9 cellular contexts compared by ENCODE assay signal in genomic region chr12:57890191-57891120, GRCh38. TPM values are rescaled to one million over a fixed set of nuclear protein-coding genes. Genes with fewer than 3 reads are reported as not detected.
DNase-seq lines count a peak whose midpoint lies in the region; ATAC-seq and TF ChIP-seq lines count a peak whose summit lies in the region.
"Had no signal": no experiment of that assay in that cellular context is flagged by ENCODE, and none has a peak within 500 bp of the region (broad histone marks: within the 10 kb centered on the region; RNA-seq: fewer than 3 reads in every experiment).

No MANE protein-coding gene starts in this region.

- no peaks in the 10 kb centered on the region for H3K27me3 Mint-ChIP-seq in chondrocyte (ENCODE audit: low read depth)

- H3K36me3 ChIP-seq in mucosa of rectum (ENCODE audit: control insufficient read depth in 2 of 2, insufficient read depth in 2 of 2, low read length in 2 of 2) (no peaks in the 10 kb centered on the region), upper lobe of left lung (no peaks in the 10 kb centered on the region)

- TF ChIP-seq CTCF in chondrocyte (IDR thresholded peaks at IDR 0.05) (no peak), upper lobe of left lung (IDR thresholded peaks at IDR 0.05) (no peak)

- H3K4me3 Mint-ChIP-seq in chondrocyte (ENCODE audit: unreplicated experiment) = no peak overlapping the region

- no peaks in the 10 kb centered on the region for H3K9me3 Mint-ChIP-seq in chondrocyte (ENCODE audit: low read depth)

- no peak for ATAC-seq in upper lobe of left lung (ENCODE audit: low FRiP score in 2 of 2)
- no peak for ATAC-seq in HG03354 (IDR thresholded peaks at IDR 0.05; ENCODE audit: poor library complexity, severe bottlenecking, unreplicated experiment)
- ATAC-seq in GM21381 (IDR thresholded peaks at IDR 0.05; ENCODE audit: unreplicated experiment) = no peak

- DNase-seq in SIG-M5 treated with dmso at 0.1 percent for 504 hours (lab: John Stamatoyannopoulos, UW; ENCODE audit: unreplicated experiment) (peak; percentile 33), SIG-M5 (lab: John Stamatoyannopoulos, UW) (no peak), chondrocyte (ENCODE audit: low spot score) (no peak), upper lobe of left lung (no peak), NCI-H128 (lab: John Stamatoyannopoulos, UW; ENCODE audit: unreplicated experiment) (no peak)
- DNase-seq: effector CD8-positive, alpha-beta T cell had no signal

- H3K4me1 ChIP-seq in mucosa of rectum (ENCODE audit: control insufficient read depth in 2 of 2, insufficient read depth in 2 of 2, low read length in 2 of 2) (peaks cover 62 to 85% of the 10 kb centered on the region in 2 donors), upper lobe of left lung (peaks cover 68 to 87% (median 78%) of the 10 kb centered on the region in 4 donors)

- no peak for TF ChIP-seq POLR2A in upper lobe of left lung (IDR thresholded peaks at IDR 0.05)

- H3K36me3 Mint-ChIP-seq in chondrocyte (ENCODE audit: low read depth) = no peaks in the 10 kb centered on the region

- peak overlapping the region; percentile 96 to 97 for H3K27ac ChIP-seq in mucosa of rectum (ENCODE audit: low read depth in 2 of 2, low read length in 2 of 2)
- H3K27ac ChIP-seq in upper lobe of left lung = peak overlapping the region; percentile 94 to 99 (median 96)

- peaks cover 87% of the 10 kb centered on the region for H3K4me1 Mint-ChIP-seq in chondrocyte (ENCODE audit: low read depth)

- no peaks in the 10 kb centered on the region for H3K9me3 ChIP-seq in mucosa of rectum (ENCODE audit: control insufficient read depth in 2 of 2, low read length in 2 of 2)
- H3K9me3 ChIP-seq in upper lobe of left lung = no peaks in the 10 kb centered on the region

- TF ChIP-seq EP300 in upper lobe of left lung (IDR thresholded peaks at IDR 0.05) = peak in 2 of 4 donors; percentile 76 to 93

- H3K4me3 ChIP-seq in mucosa of rectum (ENCODE audit: low read length in 2 of 2) (no peak overlapping the region), upper lobe of left lung (no peak overlapping the region)

- no peaks in the 10 kb centered on the region for H3K27me3 ChIP-seq in mucosa of rectum (ENCODE audit: control insufficient read depth in 2 of 2, insufficient read depth in 2 of 2, low read length in 2 of 2)
- no peaks in the 10 kb centered on the region for H3K27me3 ChIP-seq in upper lobe of left lung

- WGBS in upper lobe of left lung, 2 donors = 60 to 73% methylated on average over 14 of the region's 14 CpGs

- H3K27ac Mint-ChIP-seq in chondrocyte (ENCODE audit: unreplicated experiment) = peak overlapping the region; percentile 97

- peak overlapping the region; percentile 36 to 60 for H3K9ac ChIP-seq in mucosa of rectum (ENCODE audit: low read depth in 1 of 2, low read length in 2 of 2)

RNA-seq across cellular contexts. Expression of gene CTDSP2, which starts 43.9 kb away (rescaled TPM):
- 113 to 124 TPM (median 123 TPM) in 3 replicates for total RNA-seq in chondrocyte
- total RNA-seq in upper lobe of left lung = 100 to 1,000 TPM; 153 to 226 (median 175) TPM

RNA-seq across cellular contexts. Expression of gene ATP23, which starts 50.9 kb away (rescaled TPM):
- total RNA-seq in chondrocyte = 2.3 to 5.3 TPM (median 3.6 TPM) in 3 replicates
- 10 to 100 TPM in 1 of 6 donors, 1 to 10 TPM in 4, not detected in 1; 4.7 to 18.8 (median 7.7) TPM for total RNA-seq in upper lobe of left lung
